8 cellular contexts compared by ENCODE assay signal in genomic region chr5:132820162-132820754, GRCh38. TPM values are rescaled to one million over a fixed set of nuclear protein-coding genes. Genes with fewer than 3 reads are reported as not detected.
DNase-seq lines count a peak whose midpoint lies in the region; ATAC-seq, FAIRE-seq and TF ChIP-seq lines count a peak whose summit lies in the region.

No MANE protein-coding gene starts in this region.

- H3K9me3 Mint-ChIP-seq in effector memory CD8-positive, alpha-beta T cell, result no peaks in the 10 kb centered on the region

- DNase-seq in BE2C (peak; percentile 93), GM19239 (ENCODE audit: insufficient read length, low spot score) (peak; percentile 97), HL-60 (ENCODE audit: low read depth in 1 of 2, low spot score in 1 of 2) (peak in 1 of 2 experiments; percentile 80), NOMO-1 treated with dmso at 0.1 percent for 144 hours (lab: John Stamatoyannopoulos, UW; ENCODE audit: unreplicated experiment) (peak; percentile 57), mesenteric fat pad (ENCODE audit: low spot score) (peak; percentile 96)
- DNase-seq in activated CD8-positive, alpha-beta memory T cell treated with anti-CD3 and anti-CD28 coated beads for 48 hours (ENCODE audit: low read depth in 2 of 3, low spot score in 2 of 3), result peak; percentile 66 to 97 (median 94)
- peak; percentile 86 to 88 (median 86) for DNase-seq in effector memory CD8-positive, alpha-beta T cell
- DNase-seq in stimulated activated CD8-positive, alpha-beta memory T cell treated with anti-CD3 and anti-CD28 coated beads, Interleukin-2, amount 100 ng/mL, for 48 hours (ENCODE audit: low read depth in 2 of 2), result peak; percentile 87 to 90

- H3K4me3 ChIP-seq in BE2C (ENCODE audit: low read depth, low read length) (peak overlapping the region; percentile 25), HL-60 (replicated peaks; ENCODE audit: insufficient read depth, low read length) (no peak overlapping the region)

- peaks cover 4 to 7% of the 10 kb centered on the region in 2 donors for H3K4me1 Mint-ChIP-seq in effector memory CD8-positive, alpha-beta T cell (ENCODE audit: low read depth in 2 of 2)

- no peaks in the 10 kb centered on the region for H3K27me3 ChIP-seq in BE2C
- peaks cover 2% of the 10 kb centered on the region for H3K27me3 ChIP-seq in HL-60 (ENCODE audit: insufficient read depth, poor library complexity, severe bottlenecking)

- H3K9me3 ChIP-seq in BE2C, result no peaks in the 10 kb centered on the region

- no peak overlapping the region for H3K27ac ChIP-seq in HL-60 (replicated peaks)

- H3K27me3 Mint-ChIP-seq in effector memory CD8-positive, alpha-beta T cell, result peaks cover 13 to 50% of the 10 kb centered on the region in 2 donors

- TF ChIP-seq CTCF in BE2C (IDR thresholded peaks at IDR 0.05; ENCODE audit: low read depth, low read length) (peak; percentile 95), HL-60 (IDR thresholded peaks at IDR 0.05; ENCODE audit: insufficient read depth, low read length) (peak; percentile 35)

- peak overlapping the region in 1 of 2 donors; percentile 60 for H3K4me3 Mint-ChIP-seq in effector memory CD8-positive, alpha-beta T cell

- H3K36me3 ChIP-seq in BE2C, result no peaks in the 10 kb centered on the region

- H3K36me3 Mint-ChIP-seq in effector memory CD8-positive, alpha-beta T cell (ENCODE audit: insufficient read depth), result peaks cover 3% of the 10 kb centered on the region

- no peak overlapping the region for H3K27ac Mint-ChIP-seq in effector memory CD8-positive, alpha-beta T cell

- ATAC-seq in effector memory CD8-positive, alpha-beta T cell (replicated peaks), result peak; percentile 98

- H3K4me1 ChIP-seq in BE2C, result no peaks in the 10 kb centered on the region

- FAIRE-seq in GM19239 (lab: Jason Lieb, UNC), result peak; percentile 100

RNA-seq across cellular contexts. Expression of gene SOWAHA, which starts 7.2 kb away (rescaled TPM):
- polyA plus RNA-seq in BE2C (2012; ENCODE audit: insufficient read depth, insufficient read length, low read depth), result not detected
- not detected for total RNA-seq in mesenteric fat pad

RNA-seq across cellular contexts. Expression of gene SHROOM1, which starts 10.2 kb away (rescaled TPM):
- polyA plus RNA-seq in BE2C (2012; ENCODE audit: insufficient read depth, insufficient read length, low read depth), result 1.9 TPM
- 10.6 TPM for total RNA-seq in mesenteric fat pad

RNA-seq across cellular contexts. Expression of gene SEPTIN8, which starts 43.2 kb away (rescaled TPM):
- 34.7 TPM for polyA plus RNA-seq in BE2C (2012; ENCODE audit: insufficient read depth, insufficient read length, low read depth)
- total RNA-seq in mesenteric fat pad, result 33.4 TPM

RNA-seq across cellular contexts. Expression of gene GDF9, which starts 46.0 kb away (rescaled TPM):
- 3.0 TPM for polyA plus RNA-seq in BE2C (2012; ENCODE audit: insufficient read depth, insufficient read length, low read depth)
- total RNA-seq in mesenteric fat pad, result not detected

RNA-seq across cellular contexts. Expression of gene UQCRQ, which starts 46.2 kb away (rescaled TPM):
- 803 TPM for polyA plus RNA-seq in BE2C (2012; ENCODE audit: insufficient read depth, insufficient read length, low read depth)
- 391 TPM for total RNA-seq in mesenteric fat pad
